In genomic region chr2:73977466-73977865, GRCh38 we compare ENCODE assay signal across 18 cellular contexts. TPM values are rescaled to one million over a fixed set of nuclear protein-coding genes. Genes with fewer than 3 reads are reported as not detected.
A peak's percentile ranks its signal among the peaks of the same experiment; 100 is the strongest.
DNase-seq lines count a peak whose midpoint lies in the region; ATAC-seq, FAIRE-seq and TF ChIP-seq lines count a peak whose summit lies in the region.
"Had no signal": no experiment of that assay in that cellular context is flagged by ENCODE, and none has a peak within 500 bp of the region (broad histone marks: within the 10 kb centered on the region; RNA-seq: fewer than 3 reads in every experiment).

No MANE protein-coding gene starts in this region.

- TF ChIP-seq EP300 in HepG2 (IDR thresholded peaks at IDR 0.05; ENCODE audit: low read depth in 2 of 2, low read length in 2 of 2) (no peak), HepG2 (CRISPR knock-in tag; IDR thresholded peaks at IDR 0.05; ENCODE audit: borderline replicate concordance) (no peak)

- ATAC-seq in HepG2 = no peak
- ATAC-seq in right lobe of liver = no peak
- no peak for ATAC-seq in T-cell (replicated peaks in 1 of 4)

- TF ChIP-seq POLR2A in HepG2 (IDR thresholded peaks at IDR 0.05; ENCODE audit: insufficient read depth in 1 of 2, low read depth in 2 of 2, low read length in 2 of 2) = no peak
- TF ChIP-seq POLR2A in right lobe of liver (IDR thresholded peaks at IDR 0.05) = no peak

- H3K27ac Mint-ChIP-seq in T-cell = peak overlapping the region; percentile 41 to 69
- H3K27ac Mint-ChIP-seq in dendritic cell treated with granulocyte-macrophage colony-stimulating factor and Interleukin-4, amounts not matched to agents 40 ng/mL and 50 ng/mL, for 4 days = peak overlapping the region; percentile 28

- no TSS peak for BruUV-seq in HepG2 (replicated peaks; lab: Mats Ljungman, UMichigan)

- H3K27me3 Mint-ChIP-seq in T-cell = no peaks in the 10 kb centered on the region
- H3K27me3 Mint-ChIP-seq in dendritic cell treated with granulocyte-macrophage colony-stimulating factor and Interleukin-4, amounts not matched to agents 40 ng/mL and 50 ng/mL, for 4 days = peaks cover 3% of the 10 kb centered on the region

- H3K27me3 ChIP-seq in HepG2 (ENCODE audit: control insufficient read depth in 1 of 2, insufficient read depth in 2 of 2, low read length in 2 of 2) = peaks cover 0 to 62% of the 10 kb centered on the region in 2 experiments; a peak in 2 of 5 replicates
- no peaks in the 10 kb centered on the region for H3K27me3 ChIP-seq in right lobe of liver

- H3K4me1 Mint-ChIP-seq in T-cell = peaks cover 69 to 84% (median 71%) of the 10 kb centered on the region in 3 donors
- peaks cover 76% of the 10 kb centered on the region for H3K4me1 Mint-ChIP-seq in dendritic cell treated with granulocyte-macrophage colony-stimulating factor and Interleukin-4, amounts not matched to agents 40 ng/mL and 50 ng/mL, for 4 days (ENCODE audit: low read depth)

- H3K27ac ChIP-seq in HepG2 (ENCODE audit: extremely low read length, insufficient read depth, low read length) = no peak overlapping the region
- H3K27ac ChIP-seq in right lobe of liver = no peak overlapping the region

- intact Hi-C loops in HepG2 (cut with micrococcal nuclease; ENCODE audit: unreplicated experiment) = no loop called here
- intact Hi-C loops in right lobe of liver (cut with DNase I) = no loop called here
- intact Hi-C loops in dendritic cell treated with granulocyte-macrophage colony-stimulating factor and Interleukin-4, amounts not matched to agents 40 ng/mL and 50 ng/mL, for 4 days (cut with micrococcal nuclease) = no loop called here

- POLR2A ChIA-PET in HepG2 (lab: Yijun Ruan, JAX) = no interaction called here
- POLR2A ChIA-PET in T-cell (lab: Charles Lee) = interaction anchor here in 1 of 2 donors (0.6 kb wide), 1 partner anchor 10 kb away, joined by 5 read pairs; no protein-coding TSS in a partner anchor

- no peak for TF ChIP-seq RAD21 in HepG2 (CRISPR knock-in tag; IDR thresholded peaks at IDR 0.05)

- H3K4me1 ChIP-seq in HepG2 (ENCODE audit: insufficient read depth, low read length) = peaks cover 32% of the 10 kb centered on the region
- peaks cover 0 to 16% (median 8%) of the 10 kb centered on the region in 4 donors for H3K4me1 ChIP-seq in right lobe of liver

- H3K9me3 Mint-ChIP-seq in T-cell = no peaks in the 10 kb centered on the region
- no peaks in the 10 kb centered on the region for H3K9me3 Mint-ChIP-seq in dendritic cell treated with granulocyte-macrophage colony-stimulating factor and Interleukin-4, amounts not matched to agents 40 ng/mL and 50 ng/mL, for 4 days

- CTCF ChIA-PET in HepG2 (lab: Yijun Ruan, JAX; ENCODE audit: low intra/inter-chr PET ratio, low total read pairs) = no interaction called here
- CTCF ChIA-PET in T-cell (lab: Charles Lee) = no interaction called here

- FAIRE-seq in HepG2 (lab: Jason Lieb, UNC) = no peak
- FAIRE-seq: G401.6, GM12891 had no signal

- no peak overlapping the region for H3K9ac ChIP-seq in HepG2 (ENCODE audit: insufficient read depth, low read depth, low read length)

- no peaks in the 10 kb centered on the region for H4K20me1 ChIP-seq in HepG2 (ENCODE audit: insufficient read depth, low read length)

- no peaks in the 10 kb centered on the region for H3K36me3 ChIP-seq in HepG2 (replicated peaks in 1 of 2; ENCODE audit: control insufficient read depth in 1 of 2, insufficient read depth in 2 of 2, low read length in 2 of 2)
- no peaks in the 10 kb centered on the region for H3K36me3 ChIP-seq in right lobe of liver

- H3K36me3 Mint-ChIP-seq in T-cell = no peaks in the 10 kb centered on the region
- H3K36me3 Mint-ChIP-seq in dendritic cell treated with granulocyte-macrophage colony-stimulating factor and Interleukin-4, amounts not matched to agents 40 ng/mL and 50 ng/mL, for 4 days (ENCODE audit: low read depth) = peaks cover 9% of the 10 kb centered on the region

- H3K4me3 ChIP-seq in HepG2 (replicated peaks in 1 of 3; ENCODE audit: insufficient read depth in 1 of 3, low read depth in 2 of 3, low read length in 3 of 3) = no peak overlapping the region
- H3K4me3 ChIP-seq in right lobe of liver = no peak overlapping the region

- no peaks in the 10 kb centered on the region for H3K9me3 ChIP-seq in HepG2 (ENCODE audit: low read length)
- H3K9me3 ChIP-seq in right lobe of liver = no peaks in the 10 kb centered on the region

- H3K79me2 ChIP-seq in HepG2 (ENCODE audit: insufficient read depth, low read length) = no peaks in the 10 kb centered on the region

- no peak overlapping the region for H3K4me2 ChIP-seq in HepG2 (ENCODE audit: low read depth, low read length)

- 90% methylated on average over 2 of the region's 2 CpGs for WGBS in HepG2 (ENCODE audit: low lambda C conversion rate)
- WGBS in right lobe of liver (ENCODE audit: insufficient coverage, low coverage, low lambda C conversion rate, missing lambda C conversion rate) = 100% methylated on average over 2 of the region's 2 CpGs

- DNase-seq in HepG2 (ENCODE audit: low spot score) (no peak), right lobe of liver (no peak), T-cell (no peak), NCI-H1048 (lab: John Stamatoyannopoulos, UW) (no peak), GM20000 (ENCODE audit: low spot score) (no peak), dedifferentiated amniotic fluid mesenchymal stem cell (ENCODE audit: extremely low spot score) (no peak)
- DNase-seq: DND-41, GOT3, KBM-7, NCI-H1092 treated with DMSO at 0.1 percent for 48 hours, NCI-H2081 treated with DMSO at 0.1 percent for 48 hours, NCI-H510A, NCI-H774, RPMI8226, SIG-M5 had no signal

- H3K4me3 Mint-ChIP-seq in T-cell = peak overlapping the region in 1 of 3 donors; percentile 53
- H3K4me3 Mint-ChIP-seq in dendritic cell treated with granulocyte-macrophage colony-stimulating factor and Interleukin-4, amounts not matched to agents 40 ng/mL and 50 ng/mL, for 4 days = no peak overlapping the region

- TF ChIP-seq CTCF in HepG2 (CRISPR knock-in tag; IDR thresholded peaks at IDR 0.05) (no peak), right lobe of liver (IDR thresholded peaks at IDR 0.05) (no peak), GM20000 (IDR thresholded peaks at IDR 0.05; ENCODE audit: extremely low read depth, missing control alignments) (no peak)

- H2AFZ ChIP-seq in HepG2 (ENCODE audit: low read length) = no peak overlapping the region

- in situ Hi-C loops in HepG2 (cut with HindIII; ENCODE audit: extremely low pct_ligation_motif_present, low pct_unique_long_range_greater_than_20kb) = no loop called here

RNA-seq across cellular contexts. Expression of gene TET3, which starts 7.2 kb away (rescaled TPM):
- total RNA-seq in HepG2 (2016; rRNA removed; fragmentation: Illumina TruSeq; extraction: Trizol) = 6.8 TPM in 2 replicates
- total RNA-seq in HepG2 (2016; cell fraction: cytosol; rRNA removed; fragmentation: Illumina TruSeq; extraction: Trizol; ENCODE audit: low read depth) = 0.71 and 1.2 TPM in 2 replicates
- total RNA-seq in HepG2 (2016; cell fraction: insoluble cytoplasmic fraction; rRNA removed; fragmentation: Illumina TruSeq; extraction: Trizol) = 6.1 and 7.2 TPM in 2 replicates
- total RNA-seq in HepG2 (2016; cell fraction: membrane; rRNA removed; fragmentation: Illumina TruSeq; extraction: Trizol) = 2.4 and 2.7 TPM in 2 replicates
- total RNA-seq in HepG2 (2016; cell fraction: nucleus; rRNA removed; fragmentation: Illumina TruSeq; extraction: Trizol) = 12.1 and 16.6 TPM in 2 replicates
- polyA plus RNA-seq in HepG2 (2011; rRNA removed) = 4.3 and 4.7 TPM in 2 replicates
- polyA plus RNA-seq in HepG2 (2011; cell fraction: cytosol; rRNA removed) = 1.7 and 2.0 TPM in 2 replicates
- 19.7 and 21.9 TPM in 2 replicates for polyA plus RNA-seq in HepG2 (2011; cell fraction: nucleus; rRNA removed)
- 6.0 and 7.3 TPM in 2 replicates for polyA plus RNA-seq in HepG2 (2012)
- 0.26 and 0.32 TPM in 2 replicates for polyA plus RNA-seq in HepG2 (2016; cell fraction: cytosol; fragmentation: Illumina TruSeq; extraction: Trizol; ENCODE audit: low read depth)
- polyA plus RNA-seq in HepG2 (2016; cell fraction: insoluble cytoplasmic fraction; fragmentation: Illumina TruSeq; extraction: Trizol; ENCODE audit: low read depth) = 4.5 and 5.7 TPM in 2 replicates
- polyA plus RNA-seq in HepG2 (2016; cell fraction: membrane; fragmentation: Illumina TruSeq; extraction: Trizol; ENCODE audit: low read depth) = 0.63 and 0.87 TPM in 2 replicates
- 24.0 and 27.9 TPM in 2 replicates for polyA plus RNA-seq in HepG2 (2016; cell fraction: nucleus; fragmentation: Illumina TruSeq; extraction: Trizol; ENCODE audit: insufficient read depth, low read depth)
- polyA minus RNA-seq in HepG2 (2011; rRNA and poly(A)+ RNA removed; ENCODE audit: low replicate concordance) = 7.6 and 10.7 TPM in 2 replicates
- polyA minus RNA-seq in HepG2 (2011; cell fraction: cytosol; rRNA and poly(A)+ RNA removed) = 3.4 and 4.2 TPM in 2 replicates
- 14.0 and 14.5 TPM in 2 replicates for polyA minus RNA-seq in HepG2 (2011; cell fraction: nucleus; rRNA and poly(A)+ RNA removed)
- 1 to 10 TPM; 3.7 to 6.8 (median 5.1) TPM for total RNA-seq in right lobe of liver
- 10 to 100 TPM; 22.5 to 32.2 (median 26.8) TPM for total RNA-seq in T-cell

RNA-seq across cellular contexts. Expression of gene DGUOK, which starts 50.8 kb away (rescaled TPM):
- total RNA-seq in HepG2 (2016; rRNA removed; fragmentation: Illumina TruSeq; extraction: Trizol) (105 and 130 TPM in 2 replicates), right lobe of liver (10 to 100 TPM; 16.6 to 33.1 (median 22.6) TPM), T-cell (10 to 100 TPM; 44.0 to 70.2 (median 62.5) TPM)
- total RNA-seq in HepG2 (2016; cell fraction: cytosol; rRNA removed; fragmentation: Illumina TruSeq; extraction: Trizol; ENCODE audit: low read depth) = 22.6 and 22.7 TPM in 2 replicates
- total RNA-seq in HepG2 (2016; cell fraction: insoluble cytoplasmic fraction; rRNA removed; fragmentation: Illumina TruSeq; extraction: Trizol) = 106 and 144 TPM in 2 replicates
- 48.1 and 55.5 TPM in 2 replicates for total RNA-seq in HepG2 (2016; cell fraction: membrane; rRNA removed; fragmentation: Illumina TruSeq; extraction: Trizol)
- 47.4 and 51.2 TPM in 2 replicates for total RNA-seq in HepG2 (2016; cell fraction: nucleus; rRNA removed; fragmentation: Illumina TruSeq; extraction: Trizol)
- polyA plus RNA-seq in HepG2 (2011; rRNA removed) = 124 and 137 TPM in 2 replicates
- polyA plus RNA-seq in HepG2 (2011; cell fraction: cytosol; rRNA removed) = 118 and 121 TPM in 2 replicates
- polyA plus RNA-seq in HepG2 (2011; cell fraction: nucleus; rRNA removed) = 36.3 and 40.1 TPM in 2 replicates
- polyA plus RNA-seq in HepG2 (2012) = 107 and 124 TPM in 2 replicates
- polyA plus RNA-seq in HepG2 (2016; cell fraction: cytosol; fragmentation: Illumina TruSeq; extraction: Trizol; ENCODE audit: low read depth) = 26.7 and 29.0 TPM in 2 replicates
- polyA plus RNA-seq in HepG2 (2016; cell fraction: insoluble cytoplasmic fraction; fragmentation: Illumina TruSeq; extraction: Trizol; ENCODE audit: low read depth) = 184 and 199 TPM in 2 replicates
- 57.6 and 62.2 TPM in 2 replicates for polyA plus RNA-seq in HepG2 (2016; cell fraction: membrane; fragmentation: Illumina TruSeq; extraction: Trizol; ENCODE audit: low read depth)
- 105 and 115 TPM in 2 replicates for polyA plus RNA-seq in HepG2 (2016; cell fraction: nucleus; fragmentation: Illumina TruSeq; extraction: Trizol; ENCODE audit: insufficient read depth, low read depth)
- 25.9 and 35.0 TPM in 2 replicates for polyA minus RNA-seq in HepG2 (2011; rRNA and poly(A)+ RNA removed; ENCODE audit: low replicate concordance)
- 23.1 and 30.6 TPM in 2 replicates for polyA minus RNA-seq in HepG2 (2011; cell fraction: cytosol; rRNA and poly(A)+ RNA removed)
- 23.6 and 37.7 TPM in 2 replicates for polyA minus RNA-seq in HepG2 (2011; cell fraction: nucleus; rRNA and poly(A)+ RNA removed)
